ENCODE assay signal across 1 cellular context in genomic region chr6:37182736-37183590, GRCh38.
TF ChIP-seq lines count a peak whose summit lies in the region.

No MANE protein-coding gene starts in this region.

TF ChIP-seq in SK-N-SH, 30 proteins besides CTCF, POLR2A, EP300 and RAD21 (continued from another document):
- TF ChIP-seq, protein P1, sequence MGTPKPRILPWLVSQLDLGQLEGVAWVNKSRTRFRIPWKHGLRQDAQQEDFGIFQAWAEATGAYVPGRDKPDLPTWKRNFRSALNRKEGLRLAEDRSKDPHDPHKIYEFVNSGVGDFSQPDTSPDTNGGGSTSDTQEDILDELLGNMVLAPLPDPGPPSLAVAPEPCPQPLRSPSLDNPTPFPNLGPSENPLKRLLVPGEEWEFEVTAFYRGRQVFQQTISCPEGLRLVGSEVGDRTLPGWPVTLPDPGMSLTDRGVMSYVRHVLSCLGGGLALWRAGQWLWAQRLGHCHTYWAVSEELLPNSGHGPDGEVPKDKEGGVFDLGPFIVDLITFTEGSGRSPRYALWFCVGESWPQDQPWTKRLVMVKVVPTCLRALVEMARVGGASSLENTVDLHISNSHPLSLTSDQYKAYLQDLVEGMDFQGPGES (IDR thresholded peaks at IDR 0.05; ENCODE audit: low read depth, low read length): no peak
- TF ChIP-seq MXI1 (IDR thresholded peaks at IDR 0.05; ENCODE audit: low read depth, low read length): no peak
